ENCODE assay signal across 15 cellular contexts in genomic region chr3:50166309-50167019, GRCh38. TPM values are rescaled to one million over a fixed set of nuclear protein-coding genes. Genes with fewer than 3 reads are reported as not detected.
DNase-seq lines count a peak whose midpoint lies in the region; ATAC-seq and TF ChIP-seq lines count a peak whose summit lies in the region.
"Had no signal": no experiment of that assay in that cellular context is flagged by ENCODE, and none has a peak within 500 bp of the region (broad histone marks: within the 10 kb centered on the region; RNA-seq: fewer than 3 reads in every experiment).

No MANE protein-coding gene starts in this region.

- H3K79me2 ChIP-seq in OCI-LY7 (ENCODE audit: insufficient read depth, low read depth, low read length) = no peaks in the 10 kb centered on the region

- no peaks in the 10 kb centered on the region for H4K20me1 ChIP-seq in OCI-LY7 (ENCODE audit: insufficient read depth, low read length)

- H3K4me2 ChIP-seq in OCI-LY7 (ENCODE audit: low read length) = no peak overlapping the region
- H3K4me2 ChIP-seq: PC-9 had no signal

- BruUV-seq in OCI-LY7 (replicated peaks; lab: Mats Ljungman, UMichigan) = no TSS peak

- H3K27ac ChIP-seq in breast epithelium (peak overlapping the region; percentile 71 to 90), left lung (peak overlapping the region; percentile 60 to 73), spleen (peak overlapping the region; percentile 21 to 82 (median 74)), OCI-LY7 (ENCODE audit: low read depth, low read length, poor library complexity, severe bottlenecking) (no peak overlapping the region)
- H3K27ac ChIP-seq: PC-9 had no signal

- CTCF ChIA-PET in OCI-LY7 (lab: Charles Lee; ENCODE audit: unreplicated experiment) = no interaction called here
- CTCF ChIA-PET in activated CD4-positive, alpha-beta T cell treated with anti-CD3 and anti-CD28 coated beads, Interleukin-2, amount 10 ng/mL, durations not matched to agents 7 days and 5 days (lab: Charles Lee) = no interaction called here

- peak overlapping the region in 1 of 3 donors; percentile 44 for H3K4me3 ChIP-seq in breast epithelium
- no peak overlapping the region for H3K4me3 ChIP-seq in left lung
- H3K4me3 ChIP-seq in spleen = peak overlapping the region in 1 of 8 donors; percentile 15
- no peak overlapping the region for H3K4me3 ChIP-seq in OCI-LY7 (ENCODE audit: low read depth, low read length, poor library complexity, severe bottlenecking)
- H3K4me3 ChIP-seq: PC-9 had no signal

- no peaks in the 10 kb centered on the region for H3K27me3 ChIP-seq in breast epithelium
- no peaks in the 10 kb centered on the region for H3K27me3 ChIP-seq in left lung
- H3K27me3 ChIP-seq in spleen (replicated peaks in 1 of 7) = no peaks in the 10 kb centered on the region

- TF ChIP-seq CTCF in breast epithelium (IDR thresholded peaks at IDR 0.05) (no peak), left lung (IDR thresholded peaks at IDR 0.05) (no peak), spleen (IDR thresholded peaks at IDR 0.05 in 8 of 11, conservative IDR thresholded peaks at IDR 0.05 in 3 of 11) (no peak), OCI-LY7 (conservative IDR thresholded peaks at IDR 0.05; ENCODE audit: low read length) (no peak)

- no peaks in the 10 kb centered on the region for H3K9me3 ChIP-seq in breast epithelium
- H3K9me3 ChIP-seq in left lung = no peaks in the 10 kb centered on the region
- no peaks in the 10 kb centered on the region for H3K9me3 ChIP-seq in spleen
- no peaks in the 10 kb centered on the region for H3K9me3 ChIP-seq in OCI-LY7 (ENCODE audit: low read length)

- POLR2A ChIA-PET in OCI-LY7 (lab: Charles Lee) = no interaction called here
- POLR2A ChIA-PET in activated CD4-positive, alpha-beta T cell treated with anti-CD3 and anti-CD28 coated beads, Interleukin-2, amount 10 ng/mL, durations not matched to agents 7 days and 5 days (lab: Charles Lee) = no interaction called here

- no peak for ATAC-seq in left lung

- peak; percentile 78 for DNase-seq in HK-2 (ENCODE audit: unreplicated experiment)
- DNase-seq in breast epithelium (ENCODE audit: low spot score in 2 of 2) = no peak
- no peak for DNase-seq in left lung
- DNase-seq in spleen = no peak
- no peak for DNase-seq in activated CD4-positive, CD25-positive, alpha-beta regulatory T cell (lab: John Stamatoyannopoulos, UW)
- DNase-seq in NCI-H1105 (lab: John Stamatoyannopoulos, UW) = no peak
- DNase-seq in OCI-LY7 (ENCODE audit: low spot score) = no peak
- DNase-seq in activated CD4-positive, alpha-beta T cell treated with anti-CD3 and anti-CD28 coated beads, Interleukin-2, amount 10 ng/mL, durations not matched to agents 7 days and 5 days = no peak
- DNase-seq: activated CD4-positive, CD25-positive, alpha-beta regulatory T cell treated with anti-CD3 and anti-CD28 coated beads, Interleukin-2, amount 50 U/mL, for 72 hours; NCI-H1048; stimulated activated CD4-positive, alpha-beta T cell treated with anti-CD3 and anti-CD28 coated beads, Interleukin-1b, Interleukin-23, amount 100 ng/mL, for 48 hours had no signal

- no peak for TF ChIP-seq POLR2A in breast epithelium (IDR thresholded peaks at IDR 0.05)
- TF ChIP-seq POLR2A in spleen (IDR thresholded peaks at IDR 0.05) = no peak

- H3K4me1 ChIP-seq in breast epithelium (peaks cover 25 to 44% of the 10 kb centered on the region in 2 donors), left lung (peaks cover 32 to 78% of the 10 kb centered on the region in 2 donors), spleen (peaks cover 25 to 100% (median 80%) of the 10 kb centered on the region in 6 donors), OCI-LY7 (ENCODE audit: insufficient read depth, low read length, poor library complexity, severe bottlenecking) (no peaks in the 10 kb centered on the region)

- 50 to 72% (median 64%) methylated on average over 9 to 10 of the region's 10 CpGs for WGBS in spleen, 5 donors

- no peak overlapping the region for H3K27ac Mint-ChIP-seq in activated CD4-positive, alpha-beta T cell treated with anti-CD3 and anti-CD28 coated beads, Interleukin-2, amount 10 ng/mL, durations not matched to agents 7 days and 5 days

- H3K4me1 Mint-ChIP-seq in activated CD4-positive, alpha-beta T cell treated with anti-CD3 and anti-CD28 coated beads, Interleukin-2, amount 10 ng/mL, durations not matched to agents 7 days and 5 days = no peaks in the 10 kb centered on the region

- intact Hi-C loops in breast epithelium (cut with DNase I; ENCODE audit: low total_unique reads) = no loop called here
- intact Hi-C loops in left lung (cut with DNase I) = no loop called here
- intact Hi-C loops in spleen (cut with DNase I; ENCODE audit: low total_unique reads) = no loop called here
- intact Hi-C loops in OCI-LY7 (cut with micrococcal nuclease; ENCODE audit: unreplicated experiment) = no loop called here

- H3K9me2 ChIP-seq in OCI-LY7 (ENCODE audit: insufficient read depth, low read length) = no peaks in the 10 kb centered on the region

- H3K36me3 Mint-ChIP-seq in activated CD4-positive, alpha-beta T cell treated with anti-CD3 and anti-CD28 coated beads, Interleukin-2, amount 10 ng/mL, durations not matched to agents 7 days and 5 days (ENCODE audit: low read depth) = no peaks in the 10 kb centered on the region

- H3K4me3 Mint-ChIP-seq in activated CD4-positive, alpha-beta T cell treated with anti-CD3 and anti-CD28 coated beads, Interleukin-2, amount 10 ng/mL, durations not matched to agents 7 days and 5 days = no peak overlapping the region

- H3K27me3 Mint-ChIP-seq in activated CD4-positive, alpha-beta T cell treated with anti-CD3 and anti-CD28 coated beads, Interleukin-2, amount 10 ng/mL, durations not matched to agents 7 days and 5 days = no peaks in the 10 kb centered on the region

- H3K36me3 ChIP-seq in breast epithelium (no peaks in the 10 kb centered on the region), left lung (no peaks in the 10 kb centered on the region), spleen (no peaks in the 10 kb centered on the region), OCI-LY7 (ENCODE audit: insufficient read depth, low read length) (no peaks in the 10 kb centered on the region)

- H2AFZ ChIP-seq in OCI-LY7 (ENCODE audit: low read length) = no peak overlapping the region
- H2AFZ ChIP-seq: PC-9 had no signal

- H3K9me3 Mint-ChIP-seq in activated CD4-positive, alpha-beta T cell treated with anti-CD3 and anti-CD28 coated beads, Interleukin-2, amount 10 ng/mL, durations not matched to agents 7 days and 5 days = no peaks in the 10 kb centered on the region

RNA-seq across cellular contexts. Expression of gene SEMA3F, which starts 11.3 kb away (rescaled TPM):
- total RNA-seq in breast epithelium = 10 to 100 TPM in 2 of 3 donors, 1 to 10 TPM in 1; 7.7 to 49.8 (median 26.9) TPM
- total RNA-seq in left lung = 10 to 100 TPM; 26.0 to 56.2 TPM
- total RNA-seq in spleen = 100 to 1,000 TPM in 3 of 7 donors, 10 to 100 TPM in 4; 56.1 to 205 (median 98.8) TPM
- 10 to 100 TPM; 16.9 to 34.2 (median 31.7) TPM for polyA plus RNA-seq in spleen
- total RNA-seq in OCI-LY7 (2014; rRNA removed; shearing (Covaris generic)) = 0.28 TPM in 1 of 2 replicates, not detected in the other
- 0.18 and 0.84 TPM in 2 replicates for total RNA-seq in OCI-LY7 (2022)
- total RNA-seq in activated CD4-positive, alpha-beta T cell treated with anti-CD3 and anti-CD28 coated beads, Interleukin-2, amount 10 ng/mL, durations not matched to agents 7 days and 5 days = not detected

RNA-seq across cellular contexts. Expression of gene GNAT1, which starts 24.9 kb away (rescaled TPM):
- total RNA-seq in breast epithelium (not detected), left lung (not detected), spleen (under 1 TPM in 2 of 7 donors, not detected in 5; 0.18 to 0.44 TPM), OCI-LY7 (2022) (not detected in 2 replicates)
- polyA plus RNA-seq in spleen = under 1 TPM in 1 of 3 donors, not detected in 2; 0.05 TPM
- total RNA-seq in OCI-LY7 (2014; rRNA removed; shearing (Covaris generic)) = not detected in 2 replicates
- not detected for total RNA-seq in activated CD4-positive, alpha-beta T cell treated with anti-CD3 and anti-CD28 coated beads, Interleukin-2, amount 10 ng/mL, durations not matched to agents 7 days and 5 days
- total RNA-seq: epithelial cell of proximal tubule, mesenteric fat pad, PC-9, ureter had no signal

RNA-seq across cellular contexts. Expression of gene SLC38A3, which starts 38.6 kb away (rescaled TPM):
- total RNA-seq in breast epithelium (1 to 10 TPM in 1 of 3 donors, under 1 TPM in 1, not detected in 1; 0.98 to 2.5 TPM), left lung (under 1 TPM in 1 of 2 donors, not detected in 1; 0.23 TPM), spleen (not detected), OCI-LY7 (2022) (not detected in 2 replicates)
- under 1 TPM in 2 of 3 donors, not detected in 1; 0.02 to 0.07 TPM for polyA plus RNA-seq in spleen
- not detected in 2 replicates for total RNA-seq in OCI-LY7 (2014; rRNA removed; shearing (Covaris generic))
- total RNA-seq in activated CD4-positive, alpha-beta T cell treated with anti-CD3 and anti-CD28 coated beads, Interleukin-2, amount 10 ng/mL, durations not matched to agents 7 days and 5 days = not detected
- total RNA-seq: epithelial cell of proximal tubule had no signal

Comparison
In these comparisons a context has a peak if more than half of its experiments do, and no peak if none do; other contexts are left out.
1. RNA of gene SEMA3F, which starts 11.3 kb away (total RNA-seq): 56.1 to 205 TPM in spleen, 26.0 to 56.2 TPM in left lung and 7.7 to 49.8 TPM in breast epithelium; 0.18 to 0.84 TPM in OCI-LY7 and not detected in activated CD4-positive, alpha-beta T cell treated with anti-CD3 and anti-CD28 coated beads, Interleukin-2, amount 10 ng/mL, durations not matched to agents 7 days and 5 days; every median in the first group is over 4 times any median in the second.